9 cellular contexts compared by ENCODE assay signal in genomic region chr22:39242809-39243442, GRCh38. TPM values are rescaled to one million over a fixed set of nuclear protein-coding genes. Genes with fewer than 3 reads are reported as not detected.
A peak's percentile ranks its signal among the peaks of the same experiment; 100 is the strongest.
DNase-seq lines count a peak whose midpoint lies in the region; ATAC-seq and TF ChIP-seq lines count a peak whose summit lies in the region.
"Had no signal": no experiment of that assay in that cellular context is flagged by ENCODE, and none has a peak within 500 bp of the region (broad histone marks: within the 10 kb centered on the region; RNA-seq: fewer than 3 reads in every experiment).

No MANE protein-coding gene starts in this region.

- H3K4me3 ChIP-seq in HEK293 (ENCODE audit: low read depth, low read length) (peak overlapping the region; percentile 54), dorsolateral prefrontal cortex (peak overlapping the region; percentile 14 to 76 (median 64))

- peak overlapping the region in 1 of 2 donors; percentile 64 for H3K27ac Mint-ChIP-seq in natural killer cell

- no peaks in the 10 kb centered on the region for H3K36me3 Mint-ChIP-seq in natural killer cell

- H3K36me3 ChIP-seq in HEK293 (ENCODE audit: control insufficient read depth in 2 of 2, insufficient read depth in 1 of 2, low read length in 2 of 2) = no peaks in the 10 kb centered on the region

- peaks cover 17% of the 10 kb centered on the region for H3K4me1 ChIP-seq in HEK293 (ENCODE audit: control insufficient read depth, insufficient read depth, low read length)

- POLR2A ChIA-PET in HEK293 (lab: Yijun Ruan, JAX) = interaction anchor here (0.6 to 1.3 kb wide), 8 partner anchors 10 to 90 kb away, joined by 3 to 6 read pairs (median 4); partner anchors contain the start of gene RPL3

- TF ChIP-seq CTCF in HEK293 (tag by site-specific recombination; IDR thresholded peaks at IDR 0.05) = peak; percentile 13; the same call in 1 of the 2 replicates
- no peak for TF ChIP-seq CTCF in dorsolateral prefrontal cortex (IDR thresholded peaks at IDR 0.05 in 54 of 56, conservative IDR thresholded peaks at IDR 0.05 in 2 of 56; ENCODE audit: low read depth in 1 of 56, partially characterized antibody in 56 of 56)
- no peak for TF ChIP-seq CTCF in natural killer cell (IDR thresholded peaks at IDR 0.05)

- peak in 3 of 5 donors; percentile 13 to 40 (median 21) for DNase-seq in T-helper 1 cell
- peak in 1 of 10 donors; percentile 76 for DNase-seq in dorsolateral prefrontal cortex
- DNase-seq in natural killer cell = no peak
- DNase-seq in NCI-H187 (lab: John Stamatoyannopoulos, UW) = no peak
- no peak for DNase-seq in T1000 (lab: John Stamatoyannopoulos, UW)
- DNase-seq in A172 (ENCODE audit: low spot score) = no peak
- DNase-seq in kidney glomerular epithelial cell (lab: John Stamatoyannopoulos, UW) = no peak

- H3K27ac ChIP-seq in HEK293 (ENCODE audit: extremely low read depth, low read depth, low read length) (peak overlapping the region; percentile 52; the same call in 1 of the 2 replicates), dorsolateral prefrontal cortex (peak overlapping the region in 58 of 59 donors; percentile 1 to 95 (median 84))

- H3K9me3 Mint-ChIP-seq in natural killer cell = no peaks in the 10 kb centered on the region

- CTCF ChIA-PET in HEK293 (lab: Yijun Ruan, JAX) = interaction anchor here (0.6 to 1.4 kb wide), 3 partner anchors 15 to 193 kb away, joined by 3 to 6 read pairs (median 6); no protein-coding TSS in a partner anchor

- peaks cover 27 to 45% of the 10 kb centered on the region in 2 donors for H3K4me1 Mint-ChIP-seq in natural killer cell

- H3K9me3 ChIP-seq in HEK293 (ENCODE audit: control insufficient read depth, insufficient read depth, low read depth, low read length) = no peaks in the 10 kb centered on the region

- H3K27me3 Mint-ChIP-seq in natural killer cell (ENCODE audit: low read depth in 2 of 2) = peaks cover 31 to 53% of the 10 kb centered on the region in 2 donors

- peaks cover 0 to 53% (median 6%) of the 10 kb centered on the region in 45 donors for H3K27me3 ChIP-seq in dorsolateral prefrontal cortex

- ATAC-seq in natural killer cell = peak in 1 of 3 donors; percentile 24

- intact Hi-C loops in dorsolateral prefrontal cortex (cut with DNase I) (loop anchor here in 1 of 2 donors (5.0 to 10.0 kb wide), 2 partner anchors 69 to 88 kb away; partner anchors contain the start of gene CBX7), natural killer cell (cut with micrococcal nuclease) (no loop called here)

- H3K4me3 Mint-ChIP-seq in natural killer cell = peak overlapping the region; percentile 90

TF ChIP-seq in HEK293, 187 proteins besides CTCF, POLR2A, EP300 and RAD21 (continues in another document):
- peak; percentile 58; the same call in 1 of the 2 replicates for TF ChIP-seq ZNF148 (tag by site-specific recombination; IDR thresholded peaks at IDR 0.05; ENCODE audit: borderline replicate concordance)
- TF ChIP-seq ZNF335 (tag by site-specific recombination; conservative IDR thresholded peaks at IDR 0.05) = peak; percentile 91
- peak; percentile 10 for TF ChIP-seq ZFP69B (tag by site-specific recombination; IDR thresholded peaks at IDR 0.05)
- TF ChIP-seq KLF16 (tag by site-specific recombination; IDR thresholded peaks at IDR 0.05) = peak; percentile 86
- no peak for TF ChIP-seq PBX3 (CRISPR knock-in tag; IDR thresholded peaks at IDR 0.05)
- peak; percentile 75; the same call in 1 of the 2 replicates for TF ChIP-seq ZNF580 (tag by site-specific recombination; IDR thresholded peaks at IDR 0.05)
- TF ChIP-seq ZBTB49 (tag by site-specific recombination; IDR thresholded peaks at IDR 0.05; ENCODE audit: low read depth) = no peak
- peak; percentile 81 for TF ChIP-seq KLF17 (tag by site-specific recombination; IDR thresholded peaks at IDR 0.05)
- TF ChIP-seq ZNF398 (tag by site-specific recombination; IDR thresholded peaks at IDR 0.05) = peak; percentile 85

RNA-seq across cellular contexts. Expression of gene PDGFB, which starts 1.9 kb away (rescaled TPM):
- total RNA-seq in dorsolateral prefrontal cortex (10 to 100 TPM in 111 of 120 experiments, 1 to 10 TPM in 9; 5.1 to 28.8 (median 16.2) TPM), natural killer cell (1 to 10 TPM in 1 of 3 donors, under 1 TPM in 2; 0.28 to 1.2 (median 0.31) TPM)
- total RNA-seq in A172 (2014; rRNA removed; shearing (Covaris generic)) = 9.8 and 13.4 TPM in 2 replicates
- total RNA-seq: NCI-H460 had no signal

Comparison
In these comparisons a context has a peak if more than half of its experiments do, and no peak if none do; other contexts are left out.
1. DNase-seq: peak in T-helper 1 cell (3 of 5); none in natural killer cell (single experiment), NCI-H187 (0 of 2), T1000 (single experiment), A172 (single experiment) and kidney glomerular epithelial cell (single experiment).